In genomic region chr5:159444441-159445082, GRCh38 we compare ENCODE assay signal across 8 cellular contexts.
DNase-seq lines count a peak whose midpoint lies in the region; ATAC-seq lines count a peak whose summit lies in the region.

No MANE protein-coding gene starts in this region.

- no peak for ATAC-seq in GM18498 (IDR thresholded peaks at IDR 0.05; ENCODE audit: unreplicated experiment)

- DNase-seq in DMS153 treated with DMSO at 0.1 percent for 48 hours (lab: John Stamatoyannopoulos, UW; ENCODE audit: unreplicated experiment) (peak; percentile 5), DMS153 (lab: John Stamatoyannopoulos, UW) (no peak), H7 (peak; percentile 56), NCI-H748 treated with DMSO at 0.1 percent for 48 hours (lab: John Stamatoyannopoulos, UW) (peak; percentile 63), cerebellum (ENCODE audit: low spot score) (peak; percentile 58), middle frontal gyrus (ENCODE audit: extremely low spot score, low spot score) (peak; percentile 48), UCSD-AML1 (lab: John Stamatoyannopoulos, UW; ENCODE audit: unreplicated experiment) (no peak)

- H3K27me3 ChIP-seq in H7 (ENCODE audit: control insufficient read depth, insufficient read depth, low read length) = no peaks in the 10 kb centered on the region

- H3K4me3 ChIP-seq in H7 (ENCODE audit: insufficient read depth, low read depth, low read length) = no peak overlapping the region

- H3K36me3 ChIP-seq in H7 (replicated peaks; ENCODE audit: control insufficient read depth, insufficient read depth, low read length) = no peaks in the 10 kb centered on the region

Comparison
In these comparisons a context has a peak if more than half of its experiments do, and no peak if none do; other contexts are left out.
1. DNase-seq: peak in DMS153 treated with DMSO at 0.1 percent for 48 hours (single experiment), H7 (single experiment), NCI-H748 treated with DMSO at 0.1 percent for 48 hours (single experiment), cerebellum (single experiment) and middle frontal gyrus (single experiment); none in DMS153 (single experiment) and UCSD-AML1 (single experiment).